In genomic region chr17:57986841-57987581, GRCh38 we compare ENCODE assay signal across 8 cellular contexts. TPM values are rescaled to one million over a fixed set of nuclear protein-coding genes. Genes with fewer than 3 reads are reported as not detected.
DNase-seq lines count a peak whose midpoint lies in the region; ATAC-seq and TF ChIP-seq lines count a peak whose summit lies in the region.

No MANE protein-coding gene starts in this region.

- H3K27ac ChIP-seq in Peyer's patch (peak overlapping the region; percentile 95 to 97 (median 96)), ovary (peak overlapping the region; percentile 93 to 95)

- H3K27me3 Mint-ChIP-seq in activated naive CD8-positive, alpha-beta T cell treated with anti-CD3 and anti-CD28 coated beads, Interleukin-2, amount 10 ng/mL, durations not matched to agents 7 days and 5 days, result no peaks in the 10 kb centered on the region

- peak overlapping the region; percentile 86 for H3K27ac Mint-ChIP-seq in activated naive CD8-positive, alpha-beta T cell treated with anti-CD3 and anti-CD28 coated beads, Interleukin-2, amount 10 ng/mL, durations not matched to agents 7 days and 5 days

- peak; percentile 74 for DNase-seq in EH (ENCODE audit: low read depth)
- peak; percentile 39 to 61 (median 59) for DNase-seq in Peyer's patch
- no peak for DNase-seq in activated naive CD8-positive, alpha-beta T cell treated with anti-CD3 and anti-CD28 coated beads, Interleukin-2, amount 10 ng/mL, durations not matched to agents 7 days and 5 days
- peak; percentile 53 for DNase-seq in Right ventricle myocardium superior
- peak in 4 of 5 donors; percentile 45 to 70 (median 60) for DNase-seq in ovary
- no peak for DNase-seq in OCI-M2 (lab: John Stamatoyannopoulos, UW; ENCODE audit: unreplicated experiment)

- no peaks in the 10 kb centered on the region for H3K27me3 ChIP-seq in Peyer's patch
- no peaks in the 10 kb centered on the region for H3K27me3 ChIP-seq in ovary

- TF ChIP-seq POLR2A in Peyer's patch (IDR thresholded peaks at IDR 0.05) (no peak), ovary (IDR thresholded peaks at IDR 0.05) (no peak)

- TF ChIP-seq CTCF in Peyer's patch (IDR thresholded peaks at IDR 0.05) (no peak), ovary (IDR thresholded peaks at IDR 0.05) (no peak)

- H3K36me3 ChIP-seq in Peyer's patch (peaks cover 0 to 6% (median 0%) of the 10 kb centered on the region in 3 donors), ovary (no peaks in the 10 kb centered on the region)

- intact Hi-C loops in Right ventricle myocardium superior (cut with DNase I), result loop anchor here (5.0 kb wide), 1 partner anchor 35 kb away; no protein-coding TSS in a partner anchor
- intact Hi-C loops in ovary (cut with DNase I), result loop anchor here in 2 of 4 donors (5.0 kb wide), 2 partner anchors 95 to 125 kb away; no protein-coding TSS in a partner anchor

- POLR2A ChIA-PET in activated naive CD8-positive, alpha-beta T cell treated with anti-CD3 and anti-CD28 coated beads, Interleukin-2, amount 10 ng/mL, durations not matched to agents 7 days and 5 days (lab: Charles Lee), result interaction anchor here (1.1 to 3.0 kb wide), 6 partner anchors 8 to 170 kb away, joined by 3 to 19 read pairs (median 4); partner anchors contain the start of gene SRSF1

- H3K4me3 ChIP-seq in Peyer's patch (peak overlapping the region; percentile 87 to 95 (median 94)), ovary (peak overlapping the region; percentile 86)

- no peaks in the 10 kb centered on the region for H3K9me3 Mint-ChIP-seq in activated naive CD8-positive, alpha-beta T cell treated with anti-CD3 and anti-CD28 coated beads, Interleukin-2, amount 10 ng/mL, durations not matched to agents 7 days and 5 days

- peak; percentile 17 for ATAC-seq in HG02571 (IDR thresholded peaks at IDR 0.05; ENCODE audit: unreplicated experiment)
- no peak for ATAC-seq in activated naive CD8-positive, alpha-beta T cell treated with anti-CD3 and anti-CD28 coated beads, Interleukin-2, amount 10 ng/mL, durations not matched to agents 7 days and 5 days (ENCODE audit: low read depth)
- peak; percentile 50 for ATAC-seq in Right ventricle myocardium superior (ENCODE audit: poor library complexity)
- no peak for ATAC-seq in HG03342 (IDR thresholded peaks at IDR 0.05; ENCODE audit: unreplicated experiment)

- WGBS in ovary, 3 donors, result 0 to 1% (median 1%) methylated on average over 38 of the region's 38 CpGs

- H3K4me1 Mint-ChIP-seq in activated naive CD8-positive, alpha-beta T cell treated with anti-CD3 and anti-CD28 coated beads, Interleukin-2, amount 10 ng/mL, durations not matched to agents 7 days and 5 days, result peaks cover 47% of the 10 kb centered on the region

- TF ChIP-seq EP300 in ovary (IDR thresholded peaks at IDR 0.05), result no peak

- H3K36me3 Mint-ChIP-seq in activated naive CD8-positive, alpha-beta T cell treated with anti-CD3 and anti-CD28 coated beads, Interleukin-2, amount 10 ng/mL, durations not matched to agents 7 days and 5 days, result peaks cover 13% of the 10 kb centered on the region

- H3K4me1 ChIP-seq in Peyer's patch, result peaks cover 0 to 55% (median 7%) of the 10 kb centered on the region in 4 donors
- H3K4me1 ChIP-seq in ovary (ENCODE audit: insufficient read depth), result peaks cover 13% of the 10 kb centered on the region

- peak overlapping the region; percentile 92 for H3K4me3 Mint-ChIP-seq in activated naive CD8-positive, alpha-beta T cell treated with anti-CD3 and anti-CD28 coated beads, Interleukin-2, amount 10 ng/mL, durations not matched to agents 7 days and 5 days

- H3K9me3 ChIP-seq in Peyer's patch (no peaks in the 10 kb centered on the region), ovary (no peaks in the 10 kb centered on the region)

RNA-seq across cellular contexts. Expression of gene VEZF1, which starts 1.0 kb away (rescaled TPM):
- total RNA-seq in Peyer's patch (10 to 100 TPM; 29.7 to 49.3 (median 39.5) TPM), Right ventricle myocardium superior (73.7 TPM), ovary (10 to 100 TPM; 58.6 to 83.5 (median 72.4) TPM)
- 10 to 100 TPM; 54.0 to 57.8 TPM for total RNA-seq in activated naive CD8-positive, alpha-beta T cell treated with anti-CD3 and anti-CD28 coated beads, Interleukin-2, amount 10 ng/mL, durations not matched to agents 7 days and 5 days
- 10 to 100 TPM; 31.6 to 70.2 TPM for polyA plus RNA-seq in ovary

RNA-seq across cellular contexts. Expression of gene SRSF1, which starts 20.0 kb away (rescaled TPM):
- total RNA-seq in Peyer's patch, result 100 to 1,000 TPM; 121 to 336 (median 155) TPM
- total RNA-seq in activated naive CD8-positive, alpha-beta T cell treated with anti-CD3 and anti-CD28 coated beads, Interleukin-2, amount 10 ng/mL, durations not matched to agents 7 days and 5 days, result 100 to 1,000 TPM; 314 to 323 TPM
- total RNA-seq in Right ventricle myocardium superior, result 90.9 TPM
- 100 to 1,000 TPM in 6 of 7 donors, 10 to 100 TPM in 1; 89.8 to 184 (median 159) TPM for total RNA-seq in ovary
- polyA plus RNA-seq in ovary, result 100 to 1,000 TPM in 1 of 2 donors, 10 to 100 TPM in 1; 77.8 to 157 TPM

RNA-seq across cellular contexts. Expression of gene CUEDC1, which starts 31.8 kb away (rescaled TPM):
- total RNA-seq in Peyer's patch (10 to 100 TPM; 10.2 to 45.4 (median 19.2) TPM), Right ventricle myocardium superior (44.6 TPM), ovary (10 to 100 TPM in 6 of 7 donors, 1 to 10 TPM in 1; 6.7 to 30.2 (median 22.9) TPM)
- total RNA-seq in activated naive CD8-positive, alpha-beta T cell treated with anti-CD3 and anti-CD28 coated beads, Interleukin-2, amount 10 ng/mL, durations not matched to agents 7 days and 5 days, result 1 to 10 TPM in 1 of 2 experiments, under 1 TPM in 1; 0.28 to 1.2 TPM
- polyA plus RNA-seq in ovary, result 10 to 100 TPM; 14.2 to 18.6 TPM

Comparison
In these comparisons a context has a peak if more than half of its experiments do, and no peak if none do; other contexts are left out.
1. DNase-seq: peak in EH (single experiment), Peyer's patch (3 of 3), Right ventricle myocardium superior (single experiment) and ovary (4 of 5); none in activated naive CD8-positive, alpha-beta T cell treated with anti-CD3 and anti-CD28 coated beads, Interleukin-2, amount 10 ng/mL, durations not matched to agents 7 days and 5 days (single experiment) and OCI-M2 (single experiment).
2. ATAC-seq: peak in HG02571 (single experiment) and Right ventricle myocardium superior (single experiment); none in activated naive CD8-positive, alpha-beta T cell treated with anti-CD3 and anti-CD28 coated beads, Interleukin-2, amount 10 ng/mL, durations not matched to agents 7 days and 5 days (single experiment) and HG03342 (single experiment).